ENCODE assay signal across 19 cellular contexts in the genomic region with DNA sequence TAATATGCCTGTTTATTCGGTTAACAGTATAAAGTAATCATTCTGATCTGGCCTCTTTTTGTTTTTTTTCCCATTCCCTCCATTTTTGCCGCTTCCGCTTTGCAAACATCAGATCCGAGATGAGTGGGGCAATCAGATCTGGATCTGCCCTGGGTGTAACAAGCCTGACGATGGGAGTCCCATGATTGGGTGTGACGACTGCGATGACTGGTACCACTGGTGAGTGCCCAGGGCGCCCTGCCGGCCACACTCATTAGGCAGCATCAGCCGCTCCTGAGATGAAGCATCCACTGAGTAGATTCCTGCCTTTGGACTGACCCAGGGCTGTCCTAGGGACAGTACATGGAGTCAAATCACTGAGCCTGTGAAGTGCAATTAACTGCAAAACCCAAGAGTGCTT. TPM values are rescaled to one million over a fixed set of nuclear protein-coding genes. Genes with fewer than 3 reads are reported as not detected.
DNase-seq lines count a peak whose midpoint lies in the region; ATAC-seq and TF ChIP-seq lines count a peak whose summit lies in the region.
"Had no signal": no experiment of that assay in that cellular context is flagged by ENCODE, and none has a peak within 500 bp of the region (broad histone marks: within the 10 kb centered on the region; RNA-seq: fewer than 3 reads in every experiment).

No MANE protein-coding gene starts in this region.

- no peak for TF ChIP-seq POLR2A in transverse colon (IDR thresholded peaks at IDR 0.05)

- intact Hi-C loops in activated CD4-positive, alpha-beta T cell treated with anti-CD3 and anti-CD28 coated beads, Interleukin-2, amount 10 ng/mL, durations not matched to agents 24 days and 14 days (cut with micrococcal nuclease): no loop called here
- intact Hi-C loops in transverse colon (cut with DNase I; ENCODE audit: low total_unique reads): loop anchor here (10.0 kb wide), 1 partner anchor 969 kb away; no protein-coding TSS in a partner anchor
- intact Hi-C loops in ascending aorta (cut with DNase I): no loop called here

- H3K27me3 ChIP-seq in osteoblast (ENCODE audit: insufficient read depth, low read length): no peaks in the 10 kb centered on the region
- H3K27me3 ChIP-seq in transverse colon: no peaks in the 10 kb centered on the region
- H3K27me3 ChIP-seq in ascending aorta: no peaks in the 10 kb centered on the region

- H3K27ac ChIP-seq in VCaP: peak overlapping the region; percentile 70; the same call in 1 of the 2 replicates
- no peak overlapping the region for H3K27ac ChIP-seq in osteoblast (ENCODE audit: low read depth, low read length)
- H3K27ac ChIP-seq in transverse colon: no peak overlapping the region
- H3K27ac ChIP-seq in ascending aorta: no peak overlapping the region

- ATAC-seq in HG02970 (IDR thresholded peaks at IDR 0.05; ENCODE audit: low FRiP score, unreplicated experiment): no peak
- ATAC-seq: CD8-positive, alpha-beta T cell had no signal

- peaks cover 18% of the 10 kb centered on the region for H3K36me3 Mint-ChIP-seq in activated CD4-positive, alpha-beta T cell treated with anti-CD3 and anti-CD28 coated beads, Interleukin-2, amount 10 ng/mL, durations not matched to agents 24 days and 14 days (ENCODE audit: low read depth)
- H3K36me3 Mint-ChIP-seq in activated naive CD4-positive, alpha-beta T cell treated with anti-CD3 and anti-CD28 coated beads, Interleukin-2, amount 10 ng/mL, durations not matched to agents 7 days and 5 days: peaks cover 8% of the 10 kb centered on the region

- H3K79me2 ChIP-seq in osteoblast (ENCODE audit: insufficient read depth, low read length): no peaks in the 10 kb centered on the region

- no peaks in the 10 kb centered on the region for H3K9me3 Mint-ChIP-seq in activated CD4-positive, alpha-beta T cell treated with anti-CD3 and anti-CD28 coated beads, Interleukin-2, amount 10 ng/mL, durations not matched to agents 24 days and 14 days
- H3K9me3 Mint-ChIP-seq in activated naive CD4-positive, alpha-beta T cell treated with anti-CD3 and anti-CD28 coated beads, Interleukin-2, amount 10 ng/mL, durations not matched to agents 7 days and 5 days: no peaks in the 10 kb centered on the region
- H3K9me3 Mint-ChIP-seq: CD4-positive, CD25-positive, alpha-beta regulatory T cell; CD8-positive, alpha-beta T cell; HFFc6 had no signal

- H3K4me2 ChIP-seq in osteoblast (ENCODE audit: insufficient read depth, low read length): no peak overlapping the region

- peak; percentile 51 for DNase-seq in activated CD4-positive, alpha-beta T cell treated with anti-CD3 and anti-CD28 coated beads, Interleukin-2, amount 10 ng/mL, durations not matched to agents 24 days and 14 days
- no peak for DNase-seq in activated CD4-positive, alpha-beta T cell treated with anti-CD3 and anti-CD28 coated beads for 4 hours
- DNase-seq in osteoblast (ENCODE audit: insufficient read length, low spot score, missing footprints) (peak; percentile 68), transverse colon (no peak), ascending aorta (ENCODE audit: low spot score in 2 of 2) (no peak)
- DNase-seq in activated naive CD4-positive, alpha-beta T cell treated with anti-CD3 and anti-CD28 coated beads, Interleukin-2, amount 10 ng/mL, durations not matched to agents 7 days and 5 days: no peak
- DNase-seq: 8988T; C1 segment of cervical spinal cord; CD4-positive, CD25-positive, alpha-beta regulatory T cell; CD8-positive, alpha-beta T cell; DMS 273 treated with DMSO at 0.1 percent for 48 hours; DMS79; EL; GDM1; GOT3; HFFc6 had no signal

- no peaks in the 10 kb centered on the region for H3K27me3 Mint-ChIP-seq in activated CD4-positive, alpha-beta T cell treated with anti-CD3 and anti-CD28 coated beads, Interleukin-2, amount 10 ng/mL, durations not matched to agents 24 days and 14 days
- no peaks in the 10 kb centered on the region for H3K27me3 Mint-ChIP-seq in activated naive CD4-positive, alpha-beta T cell treated with anti-CD3 and anti-CD28 coated beads, Interleukin-2, amount 10 ng/mL, durations not matched to agents 7 days and 5 days
- H3K27me3 Mint-ChIP-seq: CD4-positive, CD25-positive, alpha-beta regulatory T cell had no signal

- no peaks in the 10 kb centered on the region for H3K4me1 Mint-ChIP-seq in activated CD4-positive, alpha-beta T cell treated with anti-CD3 and anti-CD28 coated beads, Interleukin-2, amount 10 ng/mL, durations not matched to agents 24 days and 14 days
- H3K4me1 Mint-ChIP-seq in activated naive CD4-positive, alpha-beta T cell treated with anti-CD3 and anti-CD28 coated beads, Interleukin-2, amount 10 ng/mL, durations not matched to agents 7 days and 5 days: no peaks in the 10 kb centered on the region

- CTCF ChIA-PET in activated naive CD4-positive, alpha-beta T cell treated with anti-CD3 and anti-CD28 coated beads, Interleukin-2, amount 10 ng/mL, durations not matched to agents 7 days and 5 days (lab: Charles Lee): no interaction called here

- no peak overlapping the region for H3K4me3 Mint-ChIP-seq in activated CD4-positive, alpha-beta T cell treated with anti-CD3 and anti-CD28 coated beads, Interleukin-2, amount 10 ng/mL, durations not matched to agents 24 days and 14 days
- H3K4me3 Mint-ChIP-seq in activated naive CD4-positive, alpha-beta T cell treated with anti-CD3 and anti-CD28 coated beads, Interleukin-2, amount 10 ng/mL, durations not matched to agents 7 days and 5 days: no peak overlapping the region
- H3K4me3 Mint-ChIP-seq: CD4-positive, CD25-positive, alpha-beta regulatory T cell; CD8-positive, alpha-beta T cell; HFFc6 had no signal

- no peaks in the 10 kb centered on the region for H3K36me3 ChIP-seq in osteoblast (ENCODE audit: insufficient read depth, low read length)
- H3K36me3 ChIP-seq in transverse colon: peaks cover 0 to 13% (median 3%) of the 10 kb centered on the region in 4 donors
- peaks cover 23 to 43% of the 10 kb centered on the region in 2 donors for H3K36me3 ChIP-seq in ascending aorta
- H3K36me3 ChIP-seq: HAP-1 had no signal

- no peak overlapping the region for H3K27ac Mint-ChIP-seq in activated CD4-positive, alpha-beta T cell treated with anti-CD3 and anti-CD28 coated beads, Interleukin-2, amount 10 ng/mL, durations not matched to agents 24 days and 14 days
- no peak overlapping the region for H3K27ac Mint-ChIP-seq in activated naive CD4-positive, alpha-beta T cell treated with anti-CD3 and anti-CD28 coated beads, Interleukin-2, amount 10 ng/mL, durations not matched to agents 7 days and 5 days
- H3K27ac Mint-ChIP-seq: CD4-positive, CD25-positive, alpha-beta regulatory T cell; CD8-positive, alpha-beta T cell; HFFc6 had no signal

- WGBS in transverse colon (ENCODE audit: low coverage in 1 of 2), 2 donors: 97 to 100% methylated on average over 1 to 10 of the region's 10 CpGs

- H4K20me1 ChIP-seq in osteoblast (ENCODE audit: insufficient read depth, low read length): no peaks in the 10 kb centered on the region

- no peak for TF ChIP-seq EP300 in transverse colon (IDR thresholded peaks at IDR 0.05; ENCODE audit: low read depth)

- H2AFZ ChIP-seq in osteoblast (ENCODE audit: low read length): no peak overlapping the region

- no peak for TF ChIP-seq CTCF in VCaP (conservative IDR thresholded peaks at IDR 0.05)
- no peak for TF ChIP-seq CTCF in osteoblast (IDR thresholded peaks at IDR 0.05; ENCODE audit: extremely low read depth, low read depth, low read length)
- TF ChIP-seq CTCF in transverse colon (IDR thresholded peaks at IDR 0.05): no peak
- TF ChIP-seq CTCF in ascending aorta (IDR thresholded peaks at IDR 0.05): no peak

- H3K4me3 ChIP-seq in osteoblast (ENCODE audit: insufficient read depth, low read length) (no peak overlapping the region), transverse colon (no peak overlapping the region), ascending aorta (no peak overlapping the region)
- H3K4me3 ChIP-seq: HAP-1 had no signal

- in situ Hi-C loops in transverse colon (cut with MboI; ENCODE audit: low pct_ligation_motif_present in 1 of 4, low pct_unique_long_range_greater_than_20kb in 1 of 4, low sequenced_read_pairs in 3 of 4): no loop called here

- H3K9me3 ChIP-seq in osteoblast (ENCODE audit: low read depth, low read length) (no peaks in the 10 kb centered on the region), transverse colon (no peaks in the 10 kb centered on the region), ascending aorta (no peaks in the 10 kb centered on the region)
- H3K9me3 ChIP-seq: HAP-1 had no signal

- H3K4me1 ChIP-seq in osteoblast (ENCODE audit: insufficient read depth, low read length) (peaks cover 6% of the 10 kb centered on the region), transverse colon (no peaks in the 10 kb centered on the region), ascending aorta (no peaks in the 10 kb centered on the region)
- H3K4me1 ChIP-seq: HAP-1 had no signal

RNA-seq across cellular contexts. Expression of gene GATA3, which starts 40.9 kb away (rescaled TPM):
- 79.7 and 81.0 TPM in 2 replicates for total RNA-seq in activated CD4-positive, alpha-beta T cell treated with anti-CD3 and anti-CD28 coated beads, Interleukin-2, amount 10 ng/mL, durations not matched to agents 24 days and 14 days
- total RNA-seq in osteoblast (not detected in 2 replicates), transverse colon (under 1 TPM in 1 of 4 donors, not detected in 3; 0.48 TPM), ascending aorta (not detected)

Comparison
In these comparisons a context has a peak if more than half of its experiments do, and no peak if none do; other contexts are left out.
1. DNase-seq: peak in activated CD4-positive, alpha-beta T cell treated with anti-CD3 and anti-CD28 coated beads, Interleukin-2, amount 10 ng/mL, durations not matched to agents 24 days and 14 days (single experiment) and osteoblast (single experiment); none in activated CD4-positive, alpha-beta T cell treated with anti-CD3 and anti-CD28 coated beads for 4 hours (0 of 2), activated naive CD4-positive, alpha-beta T cell treated with anti-CD3 and anti-CD28 coated beads, Interleukin-2, amount 10 ng/mL, durations not matched to agents 7 days and 5 days (single experiment), transverse colon (single experiment) and ascending aorta (0 of 2).
2. RNA of gene GATA3, which starts 40.9 kb away (total RNA-seq): 79.7 to 81.0 TPM in activated CD4-positive, alpha-beta T cell treated with anti-CD3 and anti-CD28 coated beads, Interleukin-2, amount 10 ng/mL, durations not matched to agents 24 days and 14 days; 0.48 TPM in transverse colon, not detected in osteoblast and not detected in ascending aorta (single experiment); every median in the first group is over 10 times any median in the second.